In the genomic region with DNA sequence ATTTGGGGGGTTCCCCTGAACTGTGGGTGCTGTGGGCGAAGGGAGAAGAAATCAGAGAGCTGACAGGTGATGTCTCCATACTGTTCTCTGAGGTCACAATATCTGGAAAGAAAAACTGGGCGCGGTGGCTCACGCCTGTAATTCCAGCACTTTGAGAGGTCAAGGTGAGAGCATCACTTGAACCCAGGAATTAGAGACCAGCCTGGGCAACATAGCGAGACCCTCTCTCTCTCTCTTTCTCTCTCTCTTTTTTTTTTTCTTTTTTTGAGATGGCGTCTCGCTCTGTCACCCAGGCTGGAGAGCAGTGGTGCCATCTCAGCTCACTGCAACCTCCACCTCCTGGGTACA, we compare ENCODE assay signal across 17 cellular contexts. TPM values are rescaled to one million over a fixed set of nuclear protein-coding genes. Genes with fewer than 3 reads are reported as not detected.
DNase-seq lines count a peak whose midpoint lies in the region; ATAC-seq, FAIRE-seq and TF ChIP-seq lines count a peak whose summit lies in the region.
"Had no signal": no experiment of that assay in that cellular context is flagged by ENCODE, and none has a peak within 500 bp of the region (broad histone marks: within the 10 kb centered on the region; RNA-seq: fewer than 3 reads in every experiment).

No MANE protein-coding gene starts in this region.

- H3K4me3 Mint-ChIP-seq in dendritic cell treated with granulocyte-macrophage colony-stimulating factor and Interleukin-4, amounts not matched to agents 40 ng/mL and 50 ng/mL, for 4 days = no peak overlapping the region
- H3K4me3 Mint-ChIP-seq: CD4-positive, CD25-positive, alpha-beta regulatory T cell; CD8-positive, alpha-beta memory T cell had no signal

- in situ Hi-C loops in HepG2 (cut with HindIII; ENCODE audit: extremely low pct_ligation_motif_present, low pct_unique_long_range_greater_than_20kb) = loop anchor here (5.0 kb wide), 1 partner anchor 45 kb away; no protein-coding TSS in a partner anchor

- H3K27me3 Mint-ChIP-seq in dendritic cell treated with granulocyte-macrophage colony-stimulating factor and Interleukin-4, amounts not matched to agents 40 ng/mL and 50 ng/mL, for 4 days = peaks cover 47% of the 10 kb centered on the region

- peaks cover 35% of the 10 kb centered on the region for H3K4me1 Mint-ChIP-seq in dendritic cell treated with granulocyte-macrophage colony-stimulating factor and Interleukin-4, amounts not matched to agents 40 ng/mL and 50 ng/mL, for 4 days (ENCODE audit: low read depth)

- H3K4me1 ChIP-seq in HepG2 (ENCODE audit: insufficient read depth, low read length) = peaks cover 21% of the 10 kb centered on the region
- H3K4me1 ChIP-seq in right lobe of liver = no peaks in the 10 kb centered on the region
- H3K4me1 ChIP-seq in parathyroid adenoma = peaks cover 10% of the 10 kb centered on the region
- H3K4me1 ChIP-seq: BE2C had no signal

- no TSS peak for BruUV-seq in HepG2 (replicated peaks; lab: Mats Ljungman, UMichigan)

- H3K4me3 ChIP-seq in HepG2 (replicated peaks in 1 of 3; ENCODE audit: insufficient read depth in 1 of 3, low read depth in 2 of 3, low read length in 3 of 3) (no peak overlapping the region), right lobe of liver (no peak overlapping the region), parathyroid adenoma (ENCODE audit: low read depth, low read length) (no peak overlapping the region)
- H3K4me3 ChIP-seq: GM12878, GM23248 had no signal

- H3K27ac Mint-ChIP-seq in dendritic cell treated with granulocyte-macrophage colony-stimulating factor and Interleukin-4, amounts not matched to agents 40 ng/mL and 50 ng/mL, for 4 days = peak overlapping the region; percentile 51
- H3K27ac Mint-ChIP-seq: CD8-positive, alpha-beta memory T cell had no signal

- WGBS in HepG2 (ENCODE audit: low lambda C conversion rate) = 34% methylated on average over 7 of the region's 7 CpGs
- 50% methylated on average over 7 of the region's 7 CpGs for WGBS in right lobe of liver (ENCODE audit: insufficient coverage, low coverage, low lambda C conversion rate, missing lambda C conversion rate)

- TF ChIP-seq POLR2A in HepG2 (IDR thresholded peaks at IDR 0.05; ENCODE audit: insufficient read depth in 1 of 2, low read depth in 2 of 2, low read length in 2 of 2) (no peak), right lobe of liver (IDR thresholded peaks at IDR 0.05) (no peak)

- no peak for FAIRE-seq in HepG2 (lab: Jason Lieb, UNC)

- DNase-seq in HepG2 (ENCODE audit: low spot score) = no peak
- no peak for DNase-seq in right lobe of liver
- no peak for DNase-seq in NCI-H345 (lab: John Stamatoyannopoulos, UW)
- no peak for DNase-seq in NCI-H1048 (lab: John Stamatoyannopoulos, UW)
- DNase-seq: DMS 273 treated with DMSO at 0.1 percent for 48 hours had no signal

- H3K27me3 ChIP-seq in HepG2 (ENCODE audit: control insufficient read depth in 1 of 2, insufficient read depth in 2 of 2, low read length in 2 of 2) = peaks cover 2 to 19% of the 10 kb centered on the region in 2 experiments; a peak in 4 of 5 replicates
- H3K27me3 ChIP-seq in right lobe of liver = no peaks in the 10 kb centered on the region
- H3K27me3 ChIP-seq in parathyroid adenoma (ENCODE audit: control insufficient read depth, insufficient read depth, low read length) = no peaks in the 10 kb centered on the region

- no peaks in the 10 kb centered on the region for H3K36me3 ChIP-seq in HepG2 (replicated peaks in 1 of 2; ENCODE audit: control insufficient read depth in 1 of 2, insufficient read depth in 2 of 2, low read length in 2 of 2)
- no peaks in the 10 kb centered on the region for H3K36me3 ChIP-seq in right lobe of liver
- H3K36me3 ChIP-seq in parathyroid adenoma (ENCODE audit: control insufficient read depth, insufficient read depth, low read length) = no peaks in the 10 kb centered on the region
- H3K36me3 ChIP-seq: BE2C had no signal

- ATAC-seq in HepG2 (no peak), right lobe of liver (no peak), HG03097 (IDR thresholded peaks at IDR 0.05; ENCODE audit: low FRiP score, unreplicated experiment) (no peak)

- no peaks in the 10 kb centered on the region for H3K9me3 Mint-ChIP-seq in dendritic cell treated with granulocyte-macrophage colony-stimulating factor and Interleukin-4, amounts not matched to agents 40 ng/mL and 50 ng/mL, for 4 days
- H3K9me3 Mint-ChIP-seq: CD8-positive, alpha-beta memory T cell had no signal

- intact Hi-C loops in HepG2 (cut with micrococcal nuclease; ENCODE audit: unreplicated experiment) = loop anchor here (1.0 kb wide), 1 partner anchor 44 kb away; no protein-coding TSS in a partner anchor
- intact Hi-C loops in right lobe of liver (cut with DNase I) = loop anchor here in 1 of 2 donors (5.0 kb wide), 1 partner anchor 40 kb away; no protein-coding TSS in a partner anchor
- intact Hi-C loops in dendritic cell treated with granulocyte-macrophage colony-stimulating factor and Interleukin-4, amounts not matched to agents 40 ng/mL and 50 ng/mL, for 4 days (cut with micrococcal nuclease) = loop anchor here (5.0 kb wide), 1 partner anchor 190 kb away; no protein-coding TSS in a partner anchor

- no peaks in the 10 kb centered on the region for H4K20me1 ChIP-seq in HepG2 (ENCODE audit: insufficient read depth, low read length)

- no peak for TF ChIP-seq EP300 in HepG2 (IDR thresholded peaks at IDR 0.05; ENCODE audit: low read depth in 2 of 2, low read length in 2 of 2)
- no peak for TF ChIP-seq EP300 in HepG2 (CRISPR knock-in tag; IDR thresholded peaks at IDR 0.05; ENCODE audit: borderline replicate concordance)

- CTCF ChIA-PET in HepG2 (lab: Yijun Ruan, JAX; ENCODE audit: low intra/inter-chr PET ratio, low total read pairs) = interaction anchor here (0.8 to 3.3 kb wide), 6 partner anchors 23 to 139 kb away, joined by 3 to 38 read pairs (median 4); no protein-coding TSS in a partner anchor

- H3K9ac ChIP-seq in HepG2 (ENCODE audit: insufficient read depth, low read depth, low read length) = no peak overlapping the region
- H3K9ac ChIP-seq in parathyroid adenoma = no peak overlapping the region
- H3K9ac ChIP-seq: GM23248 had no signal

- no peaks in the 10 kb centered on the region for H3K36me3 Mint-ChIP-seq in dendritic cell treated with granulocyte-macrophage colony-stimulating factor and Interleukin-4, amounts not matched to agents 40 ng/mL and 50 ng/mL, for 4 days (ENCODE audit: low read depth)
- H3K36me3 Mint-ChIP-seq: CD4-positive, CD25-positive, alpha-beta regulatory T cell; CD8-positive, alpha-beta memory T cell had no signal

- POLR2A ChIA-PET in HepG2 (lab: Yijun Ruan, JAX) = no interaction called here

- no peak for TF ChIP-seq CTCF in HepG2 (CRISPR knock-in tag; IDR thresholded peaks at IDR 0.05)
- no peak for TF ChIP-seq CTCF in right lobe of liver (IDR thresholded peaks at IDR 0.05)
- TF ChIP-seq CTCF in parathyroid adenoma (IDR thresholded peaks at IDR 0.05) = no peak

- H3K27ac ChIP-seq in HepG2 (ENCODE audit: extremely low read length, insufficient read depth, low read length) (no peak overlapping the region), right lobe of liver (no peak overlapping the region), parathyroid adenoma (no peak overlapping the region)
- H3K27ac ChIP-seq: 22Rv1, GM23248, HL-60 had no signal

- H3K9me3 ChIP-seq in HepG2 (ENCODE audit: low read length) = no peaks in the 10 kb centered on the region
- no peaks in the 10 kb centered on the region for H3K9me3 ChIP-seq in right lobe of liver
- H3K9me3 ChIP-seq in parathyroid adenoma (ENCODE audit: control insufficient read depth, low read length) = no peaks in the 10 kb centered on the region
- H3K9me3 ChIP-seq: BE2C had no signal

- no peak overlapping the region for H2AFZ ChIP-seq in HepG2 (ENCODE audit: low read length)
- H2AFZ ChIP-seq in parathyroid adenoma = peak overlapping the region; percentile 54
- H2AFZ ChIP-seq: GM23248 had no signal

- H3K79me2 ChIP-seq in HepG2 (ENCODE audit: insufficient read depth, low read length) = no peaks in the 10 kb centered on the region
- H3K79me2 ChIP-seq in parathyroid adenoma = no peaks in the 10 kb centered on the region

- no peak for TF ChIP-seq RAD21 in HepG2 (CRISPR knock-in tag; IDR thresholded peaks at IDR 0.05)

- H3K4me2 ChIP-seq in HepG2 (ENCODE audit: low read depth, low read length) (no peak overlapping the region), parathyroid adenoma (ENCODE audit: low read length) (no peak overlapping the region)

RNA-seq across cellular contexts. Expression of a gene that starts 21.9 kb away (rescaled TPM):
- total RNA-seq in HepG2 (2016; rRNA removed; fragmentation: Illumina TruSeq; extraction: Trizol) = 0.04 and 0.07 TPM in 2 replicates
- total RNA-seq in HepG2 (2016; cell fraction: cytosol; rRNA removed; fragmentation: Illumina TruSeq; extraction: Trizol; ENCODE audit: low read depth) = not detected in 2 replicates
- total RNA-seq in HepG2 (2016; cell fraction: insoluble cytoplasmic fraction; rRNA removed; fragmentation: Illumina TruSeq; extraction: Trizol) = 0.04 TPM in 1 of 2 replicates, not detected in the other
- total RNA-seq in HepG2 (2016; cell fraction: membrane; rRNA removed; fragmentation: Illumina TruSeq; extraction: Trizol) = not detected in 2 replicates
- 0.13 TPM in 1 of 2 replicates, not detected in the other for total RNA-seq in HepG2 (2016; cell fraction: nucleus; rRNA removed; fragmentation: Illumina TruSeq; extraction: Trizol)
- 0.14 and 0.18 TPM in 2 replicates for polyA plus RNA-seq in HepG2 (2011; rRNA removed)
- polyA plus RNA-seq in HepG2 (2011; cell fraction: cytosol; rRNA removed) = 0.03 and 0.04 TPM in 2 replicates
- polyA plus RNA-seq in HepG2 (2011; cell fraction: nucleus; rRNA removed) = 1.3 and 1.5 TPM in 2 replicates
- polyA plus RNA-seq in HepG2 (2012) = 0.13 TPM in 2 replicates
- not detected in 2 replicates for polyA plus RNA-seq in HepG2 (2016; cell fraction: cytosol; fragmentation: Illumina TruSeq; extraction: Trizol; ENCODE audit: low read depth)
- polyA plus RNA-seq in HepG2 (2016; cell fraction: insoluble cytoplasmic fraction; fragmentation: Illumina TruSeq; extraction: Trizol; ENCODE audit: low read depth) = not detected in 2 replicates
- polyA plus RNA-seq in HepG2 (2016; cell fraction: membrane; fragmentation: Illumina TruSeq; extraction: Trizol; ENCODE audit: low read depth) = not detected in 2 replicates
- polyA plus RNA-seq in HepG2 (2016; cell fraction: nucleus; fragmentation: Illumina TruSeq; extraction: Trizol; ENCODE audit: insufficient read depth, low read depth) = 0.25 and 0.49 TPM in 2 replicates
- 0.26 and 0.91 TPM in 2 replicates for polyA minus RNA-seq in HepG2 (2011; rRNA and poly(A)+ RNA removed; ENCODE audit: low replicate concordance)
- 0.53 TPM in 1 of 2 replicates, not detected in the other for polyA minus RNA-seq in HepG2 (2011; cell fraction: cytosol; rRNA and poly(A)+ RNA removed)
- 0.52 and 0.62 TPM in 2 replicates for polyA minus RNA-seq in HepG2 (2011; cell fraction: nucleus; rRNA and poly(A)+ RNA removed)
- total RNA-seq in right lobe of liver = 1 to 10 TPM in 5 of 6 experiments, under 1 TPM in 1; 0.82 to 5.3 (median 2.5) TPM
- total RNA-seq: HT1080 had no signal

RNA-seq across cellular contexts. Expression of a gene that starts 26.1 kb away (rescaled TPM):
- total RNA-seq in HepG2 (2016; rRNA removed; fragmentation: Illumina TruSeq; extraction: Trizol) (0.90 and 1.4 TPM in 2 replicates), right lobe of liver (1 to 10 TPM in 1 of 6 experiments, under 1 TPM in 5; 0.25 to 1.1 (median 0.57) TPM)
- 0.30 and 0.44 TPM in 2 replicates for total RNA-seq in HepG2 (2016; cell fraction: cytosol; rRNA removed; fragmentation: Illumina TruSeq; extraction: Trizol; ENCODE audit: low read depth)
- 0.49 and 1.5 TPM in 2 replicates for total RNA-seq in HepG2 (2016; cell fraction: insoluble cytoplasmic fraction; rRNA removed; fragmentation: Illumina TruSeq; extraction: Trizol)
- 0.07 and 0.37 TPM in 2 replicates for total RNA-seq in HepG2 (2016; cell fraction: membrane; rRNA removed; fragmentation: Illumina TruSeq; extraction: Trizol)
- total RNA-seq in HepG2 (2016; cell fraction: nucleus; rRNA removed; fragmentation: Illumina TruSeq; extraction: Trizol) = 1.7 and 2.4 TPM in 2 replicates
- polyA plus RNA-seq in HepG2 (2011; rRNA removed) = 14.0 and 17.9 TPM in 2 replicates
- polyA plus RNA-seq in HepG2 (2011; cell fraction: cytosol; rRNA removed) = 3.4 and 4.6 TPM in 2 replicates
- polyA plus RNA-seq in HepG2 (2011; cell fraction: nucleus; rRNA removed) = 128 and 158 TPM in 2 replicates
- polyA plus RNA-seq in HepG2 (2012) = 2.2 and 3.2 TPM in 2 replicates
- polyA plus RNA-seq in HepG2 (2016; cell fraction: cytosol; fragmentation: Illumina TruSeq; extraction: Trizol; ENCODE audit: low read depth) = not detected in 2 replicates
- polyA plus RNA-seq in HepG2 (2016; cell fraction: insoluble cytoplasmic fraction; fragmentation: Illumina TruSeq; extraction: Trizol; ENCODE audit: low read depth) = 0.33 and 0.37 TPM in 2 replicates
- polyA plus RNA-seq in HepG2 (2016; cell fraction: membrane; fragmentation: Illumina TruSeq; extraction: Trizol; ENCODE audit: low read depth) = not detected in 2 replicates
- 10.9 and 11.5 TPM in 2 replicates for polyA plus RNA-seq in HepG2 (2016; cell fraction: nucleus; fragmentation: Illumina TruSeq; extraction: Trizol; ENCODE audit: insufficient read depth, low read depth)
- 0.56 and 12.3 TPM in 2 replicates for polyA minus RNA-seq in HepG2 (2011; rRNA and poly(A)+ RNA removed; ENCODE audit: low replicate concordance)
- 1.5 and 3.1 TPM in 2 replicates for polyA minus RNA-seq in HepG2 (2011; cell fraction: cytosol; rRNA and poly(A)+ RNA removed)
- polyA minus RNA-seq in HepG2 (2011; cell fraction: nucleus; rRNA and poly(A)+ RNA removed) = 30.4 and 31.1 TPM in 2 replicates
- total RNA-seq: A673; CD4-positive, CD25-positive, alpha-beta regulatory T cell; CD8-positive, alpha-beta memory T cell had no signal
- polyA plus RNA-seq: CD4-positive, CD25-positive, alpha-beta regulatory T cell; CD8-positive, alpha-beta memory T cell had no signal

RNA-seq across cellular contexts. Expression of a gene that starts 29.1 kb away (rescaled TPM):
- total RNA-seq in HepG2 (2016; rRNA removed; fragmentation: Illumina TruSeq; extraction: Trizol) = 31.8 and 41.2 TPM in 2 replicates
- 36.4 and 41.0 TPM in 2 replicates for total RNA-seq in HepG2 (2016; cell fraction: cytosol; rRNA removed; fragmentation: Illumina TruSeq; extraction: Trizol; ENCODE audit: low read depth)
- total RNA-seq in HepG2 (2016; cell fraction: insoluble cytoplasmic fraction; rRNA removed; fragmentation: Illumina TruSeq; extraction: Trizol) = 30.0 and 40.6 TPM in 2 replicates
- 68.5 and 98.0 TPM in 2 replicates for total RNA-seq in HepG2 (2016; cell fraction: membrane; rRNA removed; fragmentation: Illumina TruSeq; extraction: Trizol)
- 23.4 and 45.2 TPM in 2 replicates for total RNA-seq in HepG2 (2016; cell fraction: nucleus; rRNA removed; fragmentation: Illumina TruSeq; extraction: Trizol)
- 59.8 and 124 TPM in 2 replicates for polyA plus RNA-seq in HepG2 (2011; rRNA removed)
- polyA plus RNA-seq in HepG2 (2011; cell fraction: cytosol; rRNA removed) = 93.9 and 178 TPM in 2 replicates
- polyA plus RNA-seq in HepG2 (2011; cell fraction: nucleus; rRNA removed) = 129 and 136 TPM in 2 replicates
- 44.0 and 66.6 TPM in 2 replicates for polyA plus RNA-seq in HepG2 (2012)
- polyA plus RNA-seq in HepG2 (2016; cell fraction: cytosol; fragmentation: Illumina TruSeq; extraction: Trizol; ENCODE audit: low read depth) = 85.1 and 91.8 TPM in 2 replicates
- 74.4 and 76.0 TPM in 2 replicates for polyA plus RNA-seq in HepG2 (2016; cell fraction: insoluble cytoplasmic fraction; fragmentation: Illumina TruSeq; extraction: Trizol; ENCODE audit: low read depth)
- 131 and 149 TPM in 2 replicates for polyA plus RNA-seq in HepG2 (2016; cell fraction: membrane; fragmentation: Illumina TruSeq; extraction: Trizol; ENCODE audit: low read depth)
- 77.1 and 84.7 TPM in 2 replicates for polyA plus RNA-seq in HepG2 (2016; cell fraction: nucleus; fragmentation: Illumina TruSeq; extraction: Trizol; ENCODE audit: insufficient read depth, low read depth)
- 49.7 and 194 TPM in 2 replicates for polyA minus RNA-seq in HepG2 (2011; rRNA and poly(A)+ RNA removed; ENCODE audit: low replicate concordance)
- 164 and 168 TPM in 2 replicates for polyA minus RNA-seq in HepG2 (2011; cell fraction: cytosol; rRNA and poly(A)+ RNA removed)
- polyA minus RNA-seq in HepG2 (2011; cell fraction: nucleus; rRNA and poly(A)+ RNA removed) = 60.5 and 91.9 TPM in 2 replicates
- total RNA-seq in right lobe of liver = 100 to 1,000 TPM in 4 of 6 experiments, 10 to 100 TPM in 2; 29.3 to 188 (median 134) TPM

RNA-seq across cellular contexts. Expression of a gene that starts 48.5 kb away (rescaled TPM):
- total RNA-seq in HepG2 (2016; rRNA removed; fragmentation: Illumina TruSeq; extraction: Trizol) (0.53 and 0.58 TPM in 2 replicates), right lobe of liver (1 to 10 TPM in 3 of 6 experiments, under 1 TPM in 3; 0.81 to 2.6 (median 1.4) TPM)
- 1.5 and 2.4 TPM in 2 replicates for total RNA-seq in HepG2 (2016; cell fraction: cytosol; rRNA removed; fragmentation: Illumina TruSeq; extraction: Trizol; ENCODE audit: low read depth)
- 0.61 and 1.2 TPM in 2 replicates for total RNA-seq in HepG2 (2016; cell fraction: insoluble cytoplasmic fraction; rRNA removed; fragmentation: Illumina TruSeq; extraction: Trizol)
- total RNA-seq in HepG2 (2016; cell fraction: membrane; rRNA removed; fragmentation: Illumina TruSeq; extraction: Trizol) = 1.4 and 1.8 TPM in 2 replicates
- 1.0 and 1.4 TPM in 2 replicates for total RNA-seq in HepG2 (2016; cell fraction: nucleus; rRNA removed; fragmentation: Illumina TruSeq; extraction: Trizol)
- 0.95 and 0.98 TPM in 2 replicates for polyA plus RNA-seq in HepG2 (2011; rRNA removed)
- 1.4 TPM in 2 replicates for polyA plus RNA-seq in HepG2 (2011; cell fraction: cytosol; rRNA removed)
- polyA plus RNA-seq in HepG2 (2011; cell fraction: nucleus; rRNA removed) = 2.7 and 3.2 TPM in 2 replicates
- polyA plus RNA-seq in HepG2 (2012) = 1.8 and 2.1 TPM in 2 replicates
- polyA plus RNA-seq in HepG2 (2016; cell fraction: cytosol; fragmentation: Illumina TruSeq; extraction: Trizol; ENCODE audit: low read depth) = 0.90 and 0.94 TPM in 2 replicates
- 1.1 and 2.1 TPM in 2 replicates for polyA plus RNA-seq in HepG2 (2016; cell fraction: insoluble cytoplasmic fraction; fragmentation: Illumina TruSeq; extraction: Trizol; ENCODE audit: low read depth)
- polyA plus RNA-seq in HepG2 (2016; cell fraction: membrane; fragmentation: Illumina TruSeq; extraction: Trizol; ENCODE audit: low read depth) = 1.1 TPM in 2 replicates
- 2.0 and 3.3 TPM in 2 replicates for polyA plus RNA-seq in HepG2 (2016; cell fraction: nucleus; fragmentation: Illumina TruSeq; extraction: Trizol; ENCODE audit: insufficient read depth, low read depth)
- polyA minus RNA-seq in HepG2 (2011; rRNA and poly(A)+ RNA removed; ENCODE audit: low replicate concordance) = 4.2 and 9.4 TPM in 2 replicates
- polyA minus RNA-seq in HepG2 (2011; cell fraction: cytosol; rRNA and poly(A)+ RNA removed) = 3.9 and 4.1 TPM in 2 replicates
- 0.64 and 1.2 TPM in 2 replicates for polyA minus RNA-seq in HepG2 (2011; cell fraction: nucleus; rRNA and poly(A)+ RNA removed)

RNA-seq across cellular contexts. Expression of a gene that starts 59.3 kb away (rescaled TPM):
- total RNA-seq in HepG2 (2016; rRNA removed; fragmentation: Illumina TruSeq; extraction: Trizol) = 13.0 and 16.7 TPM in 2 replicates
- total RNA-seq in HepG2 (2016; cell fraction: cytosol; rRNA removed; fragmentation: Illumina TruSeq; extraction: Trizol; ENCODE audit: low read depth) = 5.8 and 6.2 TPM in 2 replicates
- 13.4 and 17.8 TPM in 2 replicates for total RNA-seq in HepG2 (2016; cell fraction: insoluble cytoplasmic fraction; rRNA removed; fragmentation: Illumina TruSeq; extraction: Trizol)
- total RNA-seq in HepG2 (2016; cell fraction: membrane; rRNA removed; fragmentation: Illumina TruSeq; extraction: Trizol) = 8.3 and 11.1 TPM in 2 replicates
- total RNA-seq in HepG2 (2016; cell fraction: nucleus; rRNA removed; fragmentation: Illumina TruSeq; extraction: Trizol) = 9.2 and 11.2 TPM in 2 replicates
- polyA plus RNA-seq in HepG2 (2011; rRNA removed) = 12.4 and 13.6 TPM in 2 replicates
- 8.7 and 13.2 TPM in 2 replicates for polyA plus RNA-seq in HepG2 (2011; cell fraction: cytosol; rRNA removed)
- polyA plus RNA-seq in HepG2 (2011; cell fraction: nucleus; rRNA removed) = 5.8 and 6.4 TPM in 2 replicates
- polyA plus RNA-seq in HepG2 (2012) = 6.0 and 9.4 TPM in 2 replicates
- 7.8 and 8.4 TPM in 2 replicates for polyA plus RNA-seq in HepG2 (2016; cell fraction: cytosol; fragmentation: Illumina TruSeq; extraction: Trizol; ENCODE audit: low read depth)
- polyA plus RNA-seq in HepG2 (2016; cell fraction: insoluble cytoplasmic fraction; fragmentation: Illumina TruSeq; extraction: Trizol; ENCODE audit: low read depth) = 21.7 TPM in 2 replicates
- polyA plus RNA-seq in HepG2 (2016; cell fraction: membrane; fragmentation: Illumina TruSeq; extraction: Trizol; ENCODE audit: low read depth) = 9.2 and 11.9 TPM in 2 replicates
- polyA plus RNA-seq in HepG2 (2016; cell fraction: nucleus; fragmentation: Illumina TruSeq; extraction: Trizol; ENCODE audit: insufficient read depth, low read depth) = 27.8 and 29.4 TPM in 2 replicates
- polyA minus RNA-seq in HepG2 (2011; rRNA and poly(A)+ RNA removed; ENCODE audit: low replicate concordance) = 22.3 and 69.9 TPM in 2 replicates
- polyA minus RNA-seq in HepG2 (2011; cell fraction: cytosol; rRNA and poly(A)+ RNA removed) = 3.4 and 4.1 TPM in 2 replicates
- polyA minus RNA-seq in HepG2 (2011; cell fraction: nucleus; rRNA and poly(A)+ RNA removed) = 2.5 and 3.7 TPM in 2 replicates
- 10 to 100 TPM in 2 of 6 experiments, 1 to 10 TPM in 4; 6.5 to 26.4 (median 7.5) TPM for total RNA-seq in right lobe of liver
